Comparison of ENCODE assay signal across 1 cellular context in the genomic region with DNA sequence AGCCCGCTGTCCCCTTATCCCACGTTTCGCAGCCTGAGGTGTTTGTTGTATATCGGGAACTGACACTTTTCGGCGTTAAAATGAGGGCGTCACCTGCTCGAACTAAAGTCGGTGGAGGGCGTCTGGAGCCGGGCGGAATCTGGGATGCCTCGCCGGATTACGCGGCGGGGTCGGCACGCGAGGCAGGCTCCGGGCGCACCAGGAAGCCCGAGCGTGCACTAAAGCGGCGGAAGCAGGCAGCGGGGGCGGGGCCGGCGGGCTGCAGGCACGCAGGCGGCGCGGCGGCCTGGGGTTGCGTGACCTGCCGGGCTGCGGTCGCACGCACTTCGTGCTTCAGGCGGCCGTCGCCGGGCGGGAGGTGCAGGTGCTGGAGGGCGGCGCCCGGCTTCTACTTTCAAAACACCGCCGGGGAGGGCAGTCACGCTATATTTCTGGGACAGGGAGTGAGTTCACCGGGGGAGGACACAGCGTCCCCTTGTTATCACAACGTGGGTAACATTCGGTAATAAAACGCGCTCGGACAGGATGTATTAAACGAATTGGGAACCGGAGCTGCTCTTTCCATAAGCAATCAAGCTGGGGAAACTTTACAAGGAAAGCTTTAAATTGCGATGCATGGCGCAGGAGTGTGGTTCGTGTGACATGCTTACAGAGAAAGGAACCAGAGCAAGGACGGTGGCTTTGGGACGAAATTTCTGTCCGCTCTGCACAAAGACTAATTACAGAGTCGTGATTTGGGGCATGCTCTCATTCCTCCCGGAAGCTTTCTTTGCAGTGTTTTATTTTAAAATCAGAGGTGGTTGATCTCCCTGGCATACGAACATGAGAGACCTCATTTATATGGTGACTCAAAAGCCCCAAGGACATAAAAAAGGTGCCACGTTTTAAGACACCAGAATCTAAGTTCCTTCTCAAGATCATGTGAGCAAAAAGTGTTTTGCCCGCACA.
TF ChIP-seq lines count a peak whose summit lies in the region.

No MANE protein-coding gene starts in this region.

TF ChIP-seq in HEK293, 187 proteins besides CTCF, POLR2A, EP300 and RAD21 (continued from another document):
- TF ChIP-seq, protein P1, sequence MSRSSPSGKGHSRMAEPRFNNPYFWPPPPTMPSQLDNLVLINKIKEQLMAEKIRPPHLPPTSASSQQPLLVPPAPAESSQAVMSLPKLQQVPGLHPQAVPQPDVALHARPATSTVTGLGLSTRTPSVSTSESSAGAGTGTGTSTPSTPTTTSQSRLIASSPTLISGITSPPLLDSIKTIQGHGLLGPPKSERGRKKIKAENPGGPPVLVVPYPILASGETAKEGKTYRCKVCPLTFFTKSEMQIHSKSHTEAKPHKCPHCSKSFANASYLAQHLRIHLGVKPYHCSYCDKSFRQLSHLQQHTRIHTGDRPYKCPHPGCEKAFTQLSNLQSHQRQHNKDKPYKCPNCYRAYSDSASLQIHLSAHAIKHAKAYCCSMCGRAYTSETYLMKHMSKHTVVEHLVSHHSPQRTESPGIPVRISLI (tag by site-specific recombination; IDR thresholded peaks at IDR 0.05) = no peak
- TF ChIP-seq ZNF391 (tag by site-specific recombination; IDR thresholded peaks at IDR 0.05; ENCODE audit: borderline replicate concordance, low read depth) = peak; percentile 61; the same call in 1 of the 2 replicates
- TF ChIP-seq ZNF138 (tag by site-specific recombination; IDR thresholded peaks at IDR 0.05; ENCODE audit: borderline replicate concordance) = no peak
- no peak for TF ChIP-seq ZNF776 (tag by site-specific recombination; IDR thresholded peaks at IDR 0.05; ENCODE audit: borderline replicate concordance)
- no peak for TF ChIP-seq ZNF426 (tag by site-specific recombination; IDR thresholded peaks at IDR 0.05)
- peak; percentile 95 for TF ChIP-seq GFI1B (tag by site-specific recombination; IDR thresholded peaks at IDR 0.05)
- TF ChIP-seq ZNF596 (tag by site-specific recombination; IDR thresholded peaks at IDR 0.05) = no peak
- TF ChIP-seq ZXDB (tag by site-specific recombination; IDR thresholded peaks at IDR 0.05) = peak; percentile 99
- peak; percentile 94 for TF ChIP-seq FEZF1 (tag by site-specific recombination; IDR thresholded peaks at IDR 0.05)
- peak; percentile 69 for TF ChIP-seq ZNF341 (tag by site-specific recombination; IDR thresholded peaks at IDR 0.05; ENCODE audit: low read depth)
- TF ChIP-seq BCL11A (tag by site-specific recombination; IDR thresholded peaks at IDR 0.05; ENCODE audit: low read depth) = peak; percentile 39; the same call in 1 of the 2 replicates
- TF ChIP-seq ZNF561 (tag by site-specific recombination; IDR thresholded peaks at IDR 0.05; ENCODE audit: borderline replicate concordance) = peak; percentile 57; the same call in 1 of the 2 replicates
- TF ChIP-seq ZNF292 (tag by site-specific recombination; IDR thresholded peaks at IDR 0.05; ENCODE audit: borderline replicate concordance, low read depth) = no peak
- peak; percentile 63; the same call in 1 of the 2 replicates for TF ChIP-seq ZNF366 (tag by site-specific recombination; conservative IDR thresholded peaks at IDR 0.05)
- peak; percentile 25; the same call in 1 of the 2 replicates for TF ChIP-seq ZNF549 (tag by site-specific recombination; IDR thresholded peaks at IDR 0.05)
- TF ChIP-seq OSR2 (tag by site-specific recombination; IDR thresholded peaks at IDR 0.05) = peak; percentile 58; the same call in 1 of the 2 replicates
- TF ChIP-seq, protein P2, sequence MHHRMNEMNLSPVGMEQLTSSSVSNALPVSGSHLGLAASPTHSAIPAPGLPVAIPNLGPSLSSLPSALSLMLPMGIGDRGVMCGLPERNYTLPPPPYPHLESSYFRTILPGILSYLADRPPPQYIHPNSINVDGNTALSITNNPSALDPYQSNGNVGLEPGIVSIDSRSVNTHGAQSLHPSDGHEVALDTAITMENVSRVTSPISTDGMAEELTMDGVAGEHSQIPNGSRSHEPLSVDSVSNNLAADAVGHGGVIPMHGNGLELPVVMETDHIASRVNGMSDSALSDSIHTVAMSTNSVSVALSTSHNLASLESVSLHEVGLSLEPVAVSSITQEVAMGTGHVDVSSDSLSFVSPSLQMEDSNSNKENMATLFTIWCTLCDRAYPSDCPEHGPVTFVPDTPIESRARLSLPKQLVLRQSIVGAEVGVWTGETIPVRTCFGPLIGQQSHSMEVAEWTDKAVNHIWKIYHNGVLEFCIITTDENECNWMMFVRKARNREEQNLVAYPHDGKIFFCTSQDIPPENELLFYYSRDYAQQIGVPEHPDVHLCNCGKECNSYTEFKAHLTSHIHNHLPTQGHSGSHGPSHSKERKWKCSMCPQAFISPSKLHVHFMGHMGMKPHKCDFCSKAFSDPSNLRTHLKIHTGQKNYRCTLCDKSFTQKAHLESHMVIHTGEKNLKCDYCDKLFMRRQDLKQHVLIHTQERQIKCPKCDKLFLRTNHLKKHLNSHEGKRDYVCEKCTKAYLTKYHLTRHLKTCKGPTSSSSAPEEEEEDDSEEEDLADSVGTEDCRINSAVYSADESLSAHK (tag by site-specific recombination; IDR thresholded peaks at IDR 0.05) = peak; percentile 79; the same call in 1 of the 2 replicates
- TF ChIP-seq, protein P3, sequence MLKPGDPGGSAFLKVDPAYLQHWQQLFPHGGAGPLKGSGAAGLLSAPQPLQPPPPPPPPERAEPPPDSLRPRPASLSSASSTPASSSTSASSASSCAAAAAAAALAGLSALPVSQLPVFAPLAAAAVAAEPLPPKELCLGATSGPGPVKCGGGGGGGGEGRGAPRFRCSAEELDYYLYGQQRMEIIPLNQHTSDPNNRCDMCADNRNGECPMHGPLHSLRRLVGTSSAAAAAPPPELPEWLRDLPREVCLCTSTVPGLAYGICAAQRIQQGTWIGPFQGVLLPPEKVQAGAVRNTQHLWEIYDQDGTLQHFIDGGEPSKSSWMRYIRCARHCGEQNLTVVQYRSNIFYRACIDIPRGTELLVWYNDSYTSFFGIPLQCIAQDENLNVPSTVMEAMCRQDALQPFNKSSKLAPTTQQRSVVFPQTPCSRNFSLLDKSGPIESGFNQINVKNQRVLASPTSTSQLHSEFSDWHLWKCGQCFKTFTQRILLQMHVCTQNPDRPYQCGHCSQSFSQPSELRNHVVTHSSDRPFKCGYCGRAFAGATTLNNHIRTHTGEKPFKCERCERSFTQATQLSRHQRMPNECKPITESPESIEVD (tag by site-specific recombination; IDR thresholded peaks at IDR 0.05) = 0 out of 2 replicates have a peak, but pooled peaks have one; percentile 27
- TF ChIP-seq TCF7L2 (IDR thresholded peaks at IDR 0.05; ENCODE audit: borderline replicate concordance, low read depth, low read length) = peak; percentile 96
- TF ChIP-seq ZNF266 (tag by site-specific recombination; IDR thresholded peaks at IDR 0.05; ENCODE audit: low read depth) = no peak
- 0 out of 2 replicates have a peak, but pooled peaks have one; percentile 16 for TF ChIP-seq ZNF610 (tag by site-specific recombination; IDR thresholded peaks at IDR 0.05; ENCODE audit: borderline replicate concordance)
- TF ChIP-seq ZFP3 (tag by site-specific recombination; IDR thresholded peaks at IDR 0.05; ENCODE audit: low read depth) = no peak
- TF ChIP-seq, protein P4, sequence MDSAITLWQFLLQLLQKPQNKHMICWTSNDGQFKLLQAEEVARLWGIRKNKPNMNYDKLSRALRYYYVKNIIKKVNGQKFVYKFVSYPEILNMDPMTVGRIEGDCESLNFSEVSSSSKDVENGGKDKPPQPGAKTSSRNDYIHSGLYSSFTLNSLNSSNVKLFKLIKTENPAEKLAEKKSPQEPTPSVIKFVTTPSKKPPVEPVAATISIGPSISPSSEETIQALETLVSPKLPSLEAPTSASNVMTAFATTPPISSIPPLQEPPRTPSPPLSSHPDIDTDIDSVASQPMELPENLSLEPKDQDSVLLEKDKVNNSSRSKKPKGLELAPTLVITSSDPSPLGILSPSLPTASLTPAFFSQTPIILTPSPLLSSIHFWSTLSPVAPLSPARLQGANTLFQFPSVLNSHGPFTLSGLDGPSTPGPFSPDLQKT (IDR thresholded peaks at IDR 0.05; ENCODE audit: borderline replicate concordance, low read depth, low read length) = peak; percentile 63; the same call in 1 of the 2 replicates
- TF ChIP-seq OVOL3 (tag by site-specific recombination; IDR thresholded peaks at IDR 0.05) = no peak
- TF ChIP-seq, protein P5, sequence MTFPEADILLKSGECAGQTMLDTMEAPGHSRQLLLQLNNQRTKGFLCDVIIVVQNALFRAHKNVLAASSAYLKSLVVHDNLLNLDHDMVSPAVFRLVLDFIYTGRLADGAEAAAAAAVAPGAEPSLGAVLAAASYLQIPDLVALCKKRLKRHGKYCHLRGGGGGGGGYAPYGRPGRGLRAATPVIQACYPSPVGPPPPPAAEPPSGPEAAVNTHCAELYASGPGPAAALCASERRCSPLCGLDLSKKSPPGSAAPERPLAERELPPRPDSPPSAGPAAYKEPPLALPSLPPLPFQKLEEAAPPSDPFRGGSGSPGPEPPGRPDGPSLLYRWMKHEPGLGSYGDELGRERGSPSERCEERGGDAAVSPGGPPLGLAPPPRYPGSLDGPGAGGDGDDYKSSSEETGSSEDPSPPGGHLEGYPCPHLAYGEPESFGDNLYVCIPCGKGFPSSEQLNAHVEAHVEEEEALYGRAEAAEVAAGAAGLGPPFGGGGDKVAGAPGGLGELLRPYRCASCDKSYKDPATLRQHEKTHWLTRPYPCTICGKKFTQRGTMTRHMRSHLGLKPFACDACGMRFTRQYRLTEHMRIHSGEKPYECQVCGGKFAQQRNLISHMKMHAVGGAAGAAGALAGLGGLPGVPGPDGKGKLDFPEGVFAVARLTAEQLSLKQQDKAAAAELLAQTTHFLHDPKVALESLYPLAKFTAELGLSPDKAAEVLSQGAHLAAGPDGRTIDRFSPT (tag by site-specific recombination; IDR thresholded peaks at IDR 0.05) = peak; percentile 38; the same call in 1 of the 2 replicates
- TF ChIP-seq, protein P6, sequence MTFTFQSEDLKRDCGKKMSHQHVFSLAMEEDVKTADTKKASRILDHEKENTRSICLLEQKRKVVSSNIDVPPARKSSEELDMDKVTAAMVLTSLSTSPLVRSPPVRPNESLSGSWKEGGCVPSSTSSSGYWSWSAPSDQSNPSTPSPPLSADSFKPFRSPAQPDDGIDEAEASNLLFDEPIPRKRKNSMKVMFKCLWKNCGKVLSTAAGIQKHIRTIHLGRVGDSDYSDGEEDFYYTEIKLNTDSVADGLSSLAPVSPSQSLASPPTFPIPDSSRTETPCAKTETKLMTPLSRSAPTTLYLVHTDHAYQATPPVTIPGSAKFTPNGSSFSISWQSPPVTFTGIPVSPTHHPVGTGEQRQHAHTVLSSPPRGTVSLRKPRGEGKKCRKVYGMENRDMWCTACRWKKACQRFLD (tag by site-specific recombination; IDR thresholded peaks at IDR 0.05) = no peak
- no peak for TF ChIP-seq SCRT2 (tag by site-specific recombination; IDR thresholded peaks at IDR 0.05)
- TF ChIP-seq, protein P7, sequence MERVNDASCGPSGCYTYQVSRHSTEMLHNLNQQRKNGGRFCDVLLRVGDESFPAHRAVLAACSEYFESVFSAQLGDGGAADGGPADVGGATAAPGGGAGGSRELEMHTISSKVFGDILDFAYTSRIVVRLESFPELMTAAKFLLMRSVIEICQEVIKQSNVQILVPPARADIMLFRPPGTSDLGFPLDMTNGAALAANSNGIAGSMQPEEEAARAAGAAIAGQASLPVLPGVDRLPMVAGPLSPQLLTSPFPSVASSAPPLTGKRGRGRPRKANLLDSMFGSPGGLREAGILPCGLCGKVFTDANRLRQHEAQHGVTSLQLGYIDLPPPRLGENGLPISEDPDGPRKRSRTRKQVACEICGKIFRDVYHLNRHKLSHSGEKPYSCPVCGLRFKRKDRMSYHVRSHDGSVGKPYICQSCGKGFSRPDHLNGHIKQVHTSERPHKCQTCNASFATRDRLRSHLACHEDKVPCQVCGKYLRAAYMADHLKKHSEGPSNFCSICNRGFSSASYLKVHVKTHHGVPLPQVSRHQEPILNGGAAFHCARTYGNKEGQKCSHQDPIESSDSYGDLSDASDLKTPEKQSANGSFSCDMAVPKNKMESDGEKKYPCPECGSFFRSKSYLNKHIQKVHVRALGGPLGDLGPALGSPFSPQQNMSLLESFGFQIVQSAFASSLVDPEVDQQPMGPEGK (tag by site-specific recombination; IDR thresholded peaks at IDR 0.05) = peak; percentile 95
